In genomic region chr2:218406949-218407703, GRCh38 we compare ENCODE assay signal across 8 cellular contexts. TPM values are rescaled to one million over a fixed set of nuclear protein-coding genes. Genes with fewer than 3 reads are reported as not detected.
DNase-seq lines count a peak whose midpoint lies in the region; ATAC-seq and TF ChIP-seq lines count a peak whose summit lies in the region.

No MANE protein-coding gene starts in this region.

- intact Hi-C loops in Panc1 (cut with micrococcal nuclease; ENCODE audit: unreplicated experiment) = loop anchor here (5.0 kb wide), 1 partner anchor 55 kb away; no protein-coding TSS in a partner anchor

- peak; percentile 30 for DNase-seq in DMS53 treated with DMSO at 0.1 percent for 48 hours (lab: John Stamatoyannopoulos, UW; ENCODE audit: unreplicated experiment)
- no peak for DNase-seq in Panc1 (ENCODE audit: low read depth, low spot score)
- peak; percentile 46 for DNase-seq in activated T-helper 9 cell treated with anti-CD3 and anti-CD28 coated beads, Interleukin-2, amount 50 U/mL, for 16 hours (ENCODE audit: low read depth)
- peak; percentile 62 for DNase-seq in fibroblast of the aortic adventitia (ENCODE audit: low read depth)
- DNase-seq in HK-2 (ENCODE audit: unreplicated experiment) = no peak

- WGBS in urinary bladder = 4% methylated on average over 14 of the region's 14 CpGs

- ATAC-seq in HG03045 (IDR thresholded peaks at IDR 0.05; ENCODE audit: unreplicated experiment) (peak; percentile 5), Panc1 (peak; percentile 13)

- no TSS peak for BruUV-seq in Panc1 (replicated peaks; lab: Mats Ljungman, UMichigan)

- H3K4me1 ChIP-seq in Panc1 (ENCODE audit: control insufficient read depth, insufficient read depth, low read length) (peaks cover 44% of the 10 kb centered on the region), neuron (ENCODE audit: insufficient read depth, low read length) (peaks cover 14% of the 10 kb centered on the region), urinary bladder (ENCODE audit: insufficient read depth) (no peaks in the 10 kb centered on the region)

- in situ Hi-C loops in Panc1 (cut with HindIII; ENCODE audit: low pct_unique_long_range_greater_than_20kb, low sequenced_read_pairs) = no loop called here

- H3K4me3 ChIP-seq in Panc1 (ENCODE audit: low read depth in 2 of 2, low read length in 2 of 2) (peak overlapping the region; percentile 36 to 61), fibroblast of the aortic adventitia (ENCODE audit: low read depth, low read length) (peak overlapping the region; percentile 60), neuron (ENCODE audit: low read length) (peak overlapping the region; percentile 59), urinary bladder (ENCODE audit: low read depth, low read length) (peak overlapping the region; percentile 29)

- CTCF ChIA-PET in Panc1 (lab: Charles Lee) = interaction anchor here (0.6 kb wide), 1 partner anchor 136 kb away, joined by 3 read pairs; no protein-coding TSS in a partner anchor

- TF ChIP-seq CTCF in Panc1 (IDR thresholded peaks at IDR 0.05) (no peak), fibroblast of the aortic adventitia (IDR thresholded peaks at IDR 0.05; ENCODE audit: insufficient read depth, low read length) (no peak)

- no peaks in the 10 kb centered on the region for H3K27me3 ChIP-seq in Panc1 (ENCODE audit: control insufficient read depth, insufficient read depth, low read length)
- H3K27me3 ChIP-seq in neuron (ENCODE audit: insufficient read depth, low read length) = no peaks in the 10 kb centered on the region

- POLR2A ChIA-PET in Panc1 (lab: Charles Lee) = interaction anchor here (0.7 kb wide), 1 partner anchor 501 kb away, joined by 5 read pairs; no protein-coding TSS in a partner anchor

- no peaks in the 10 kb centered on the region; the same call in 1 of the 2 replicates for H3K36me3 ChIP-seq in Panc1 (ENCODE audit: control insufficient read depth, insufficient read depth, low read length)
- peaks cover 20% of the 10 kb centered on the region for H3K36me3 ChIP-seq in neuron (ENCODE audit: insufficient read depth, low read length)
- H3K36me3 ChIP-seq in urinary bladder (ENCODE audit: insufficient read depth) = no peaks in the 10 kb centered on the region

- H3K27ac ChIP-seq in Panc1 (ENCODE audit: low read length) (peak overlapping the region; percentile 95), urinary bladder (ENCODE audit: low read depth) (peak overlapping the region; percentile 77)

- peak overlapping the region; percentile 82 for H2AFZ ChIP-seq in neuron (ENCODE audit: low read depth, low read length)

- H3K9me3 ChIP-seq in Panc1 (ENCODE audit: control insufficient read depth, insufficient read depth, low read depth, low read length) (no peaks in the 10 kb centered on the region), neuron (ENCODE audit: low read length) (no peaks in the 10 kb centered on the region)

RNA-seq across cellular contexts. Expression of gene CTDSP1, which starts 7.5 kb away (rescaled TPM):
- total RNA-seq in Panc1 (2021; ENCODE audit: unreplicated experiment) (128 TPM), fibroblast of the aortic adventitia (ENCODE audit: low replicate concordance) (53.6 and 70.4 TPM in 2 replicates), urinary bladder (66.2 TPM)
- 124 TPM for polyA plus RNA-seq in Panc1 (2012; ENCODE audit: insufficient read length)
- 179 TPM for polyA plus RNA-seq in urinary bladder

RNA-seq across cellular contexts. Expression of gene VIL1, which starts 11.8 kb away (rescaled TPM):
- 0.18 TPM for total RNA-seq in Panc1 (2021; ENCODE audit: unreplicated experiment)
- 0.07 TPM for polyA plus RNA-seq in Panc1 (2012; ENCODE audit: insufficient read length)
- total RNA-seq in fibroblast of the aortic adventitia (ENCODE audit: low replicate concordance) = not detected in 2 replicates
- total RNA-seq in urinary bladder = not detected
- 0.08 TPM for polyA plus RNA-seq in urinary bladder

RNA-seq across cellular contexts. Expression of gene SLC11A1, which starts 25.1 kb away (rescaled TPM):
- 0.31 TPM for total RNA-seq in Panc1 (2021; ENCODE audit: unreplicated experiment)
- polyA plus RNA-seq in Panc1 (2012; ENCODE audit: insufficient read length) = 0.62 TPM
- 0.09 and 0.33 TPM in 2 replicates for total RNA-seq in fibroblast of the aortic adventitia (ENCODE audit: low replicate concordance)
- 1.7 TPM for total RNA-seq in urinary bladder
- 19.7 TPM for polyA plus RNA-seq in urinary bladder

RNA-seq across cellular contexts. Expression of gene CATIP, which starts 50.5 kb away (rescaled TPM):
- total RNA-seq in Panc1 (2021; ENCODE audit: unreplicated experiment) (0.18 TPM), fibroblast of the aortic adventitia (ENCODE audit: low replicate concordance) (not detected in 2 replicates), urinary bladder (not detected)
- 0.55 TPM for polyA plus RNA-seq in Panc1 (2012; ENCODE audit: insufficient read length)
- polyA plus RNA-seq in urinary bladder = not detected

Comparison
In these comparisons a context has a peak if more than half of its experiments do, and no peak if none do; other contexts are left out.
1. DNase-seq: peak in DMS53 treated with DMSO at 0.1 percent for 48 hours (single experiment), activated T-helper 9 cell treated with anti-CD3 and anti-CD28 coated beads, Interleukin-2, amount 50 U/mL, for 16 hours (single experiment) and fibroblast of the aortic adventitia (single experiment); none in Panc1 (single experiment) and HK-2 (single experiment).
2. Peak in every context shown above with its lines, with median percentiles within 50 percentile points of each other: H3K4me3 ChIP-seq.